Comparison of ENCODE assay signal across 8 cellular contexts in genomic region chr14:87745507-87746118, GRCh38.
DNase-seq lines count a peak whose midpoint lies in the region; ATAC-seq lines count a peak whose summit lies in the region.

No MANE protein-coding gene starts in this region.

- peak; percentile 9 for DNase-seq in CD1c-positive myeloid dendritic cell (ENCODE audit: extremely low spot score)
- DNase-seq in NCI-H748 treated with DMSO at 0.1 percent for 48 hours (lab: John Stamatoyannopoulos, UW) = peak; percentile 36
- DNase-seq in epidermal melanocyte (ENCODE audit: insufficient read length, low spot score) = peak; percentile 26
- DNase-seq in renal cortical epithelial cell (ENCODE audit: low read depth) = peak; percentile 16
- no peak for DNase-seq in superior temporal gyrus (ENCODE audit: extremely low spot score)
- no peak for DNase-seq in HCEC 1CT

- ATAC-seq in GM18498 (IDR thresholded peaks at IDR 0.05; ENCODE audit: unreplicated experiment) (peak; percentile 80), HG02981 (IDR thresholded peaks at IDR 0.05; ENCODE audit: unreplicated experiment) (peak; percentile 87)

Comparison
In these comparisons a context has a peak if more than half of its experiments do, and no peak if none do; other contexts are left out.
1. DNase-seq: peak in CD1c-positive myeloid dendritic cell (single experiment), NCI-H748 treated with DMSO at 0.1 percent for 48 hours (single experiment), epidermal melanocyte (single experiment) and renal cortical epithelial cell (single experiment); none in superior temporal gyrus (single experiment) and HCEC 1CT (single experiment).